ENCODE assay signal across 33 cellular contexts in genomic region chr5:94353605-94354004, GRCh38.
DNase-seq lines count a peak whose midpoint lies in the region; ATAC-seq, FAIRE-seq and TF ChIP-seq lines count a peak whose summit lies in the region.
"Had no signal": no experiment of that assay in that cellular context is flagged by ENCODE, and none has a peak within 500 bp of the region (broad histone marks: within the 10 kb centered on the region; RNA-seq: fewer than 3 reads in every experiment).

No MANE protein-coding gene starts in this region.

- no peak for DNase-seq in H1 (ENCODE audit: low read depth in 1 of 2, low spot score in 2 of 2)
- no peak for DNase-seq in mesendoderm
- DNase-seq in Peyer's patch: no peak
- DNase-seq in T-cell: no peak
- DNase-seq: 8988T; ACHN; AML-193; BE2C; C1 segment of cervical spinal cord; Caco-2; Calu3; CD4-positive, alpha-beta memory T cell; CD4-positive, alpha-beta T cell; CD4-positive, CD25-positive, alpha-beta regulatory T cell; CD8-positive, alpha-beta memory T cell; CD8-positive, alpha-beta T cell; COR-L47; DMS 273 treated with DMSO at 0.1 percent for 48 hours; DMS153; DMS53; DMS79; DMS79 treated with DMSO at 0.1 percent for 48 hours; DND-41; EL had no signal

- no peak for TF ChIP-seq CTCF in H1 (IDR thresholded peaks at IDR 0.05; ENCODE audit: control extremely low read depth in 1 of 3, insufficient read depth in 1 of 3, low read depth in 1 of 3, low read length in 3 of 3)
- TF ChIP-seq CTCF in Peyer's patch (IDR thresholded peaks at IDR 0.05): no peak

- H2BK12ac ChIP-seq in H1 (ENCODE audit: low read depth, low read length): no peak overlapping the region

- H2AFZ ChIP-seq in H1 (ENCODE audit: low read length): no peak overlapping the region

- H3K4me3 ChIP-seq in H1 (ENCODE audit: extremely low read depth in 1 of 4, insufficient read depth in 2 of 4, low read depth in 3 of 4, low read length in 4 of 4) (peak overlapping the region in 1 of 4 experiments; percentile 8; a peak in 1 of 8 replicates), mesendoderm (ENCODE audit: low read length) (no peak overlapping the region), Peyer's patch (no peak overlapping the region)
- H3K4me3 ChIP-seq: A549; BLaER1; BLaER1 treated with 17β-estradiol and CSF1 and Interleukin-3, amounts not matched to agents 10 nM and 100 nM had no signal

- no peak overlapping the region for H3K14ac ChIP-seq in H1 (ENCODE audit: insufficient read length)

- peak overlapping the region; percentile 57 for H4K5ac ChIP-seq in H1 (ENCODE audit: insufficient read length, low read depth, low read length)
- no peak overlapping the region for H4K5ac ChIP-seq in mesendoderm (ENCODE audit: low read length)

- H3K79me1 ChIP-seq in H1 (ENCODE audit: low read depth, low read length) (no peaks in the 10 kb centered on the region), mesendoderm (ENCODE audit: low read length) (no peaks in the 10 kb centered on the region)

- no peak overlapping the region for H3K9ac ChIP-seq in H1 (replicated peaks in 1 of 4; ENCODE audit: extremely low read depth in 1 of 4, low read depth in 3 of 4, low read length in 3 of 4)
- no peak overlapping the region for H3K9ac ChIP-seq in mesendoderm (ENCODE audit: low read length)
- H3K9ac ChIP-seq: BLaER1; BLaER1 treated with 17β-estradiol and CSF1 and Interleukin-3, amounts not matched to agents 10 nM and 100 nM had no signal

- H3K18ac ChIP-seq in H1 (ENCODE audit: extremely low read depth, low read length): no peak overlapping the region
- H3K18ac ChIP-seq in mesendoderm (ENCODE audit: low read length): no peak overlapping the region

- H3K4me1 ChIP-seq in H1 (replicated peaks in 1 of 4; ENCODE audit: control insufficient read depth in 3 of 4, insufficient read depth in 4 of 4, low read length in 3 of 4) (peaks cover 2 to 34% (median 9%) of the 10 kb centered on the region in 4 experiments; a peak in 6 of 7 replicates), mesendoderm (ENCODE audit: control insufficient read depth, low read depth, low read length) (no peaks in the 10 kb centered on the region), Peyer's patch (no peaks in the 10 kb centered on the region)
- H3K4me1 ChIP-seq: A549; BE2C; BLaER1; BLaER1 treated with 17β-estradiol and CSF1 and Interleukin-3, amounts not matched to agents 10 nM and 100 nM; Caco-2 had no signal

- POLR2A ChIA-PET in H1 (lab: Charles Lee; ENCODE audit: partially characterized antibody) (interaction anchor here (0.8 to 10.5 kb wide), 5 partner anchors 9 to 28 kb away, joined by 4 to 93 read pairs (median 9); no protein-coding TSS in a partner anchor), T-cell (lab: Charles Lee) (no interaction called here)

- H2BK20ac ChIP-seq in H1 (ENCODE audit: low read length): no peak overlapping the region

- H3K4me2 ChIP-seq in H1 (ENCODE audit: insufficient read depth in 1 of 2, low read depth in 2 of 2, low read length in 2 of 2): 0 out of 4 replicates have a peak overlapping the region, but pooled peaks of 1 of the 2 experiments have one; percentile 11
- H3K4me2 ChIP-seq in mesendoderm (ENCODE audit: low read length): no peak overlapping the region
- H3K4me2 ChIP-seq: A549; BLaER1; BLaER1 treated with 17β-estradiol and CSF1 and Interleukin-3, amounts not matched to agents 10 nM and 100 nM had no signal

- CTCF ChIA-PET in H1 (lab: Charles Lee; ENCODE audit: partially characterized antibody): interaction anchor here (1.0 kb wide), 1 partner anchor 13 kb away, joined by 3 read pairs; no protein-coding TSS in a partner anchor
- CTCF ChIA-PET in T-cell (lab: Charles Lee): no interaction called here

- no peak overlapping the region for H2BK120ac ChIP-seq in H1 (replicated peaks; ENCODE audit: low read depth, low read length)
- H2BK120ac ChIP-seq in mesendoderm (ENCODE audit: low read depth, low read length): no peak overlapping the region

- H3K79me2 ChIP-seq in H1 (ENCODE audit: control insufficient read depth in 1 of 2, insufficient read depth in 2 of 2, low read length in 2 of 2) (peaks cover 6 to 85% of the 10 kb centered on the region in 2 experiments), mesendoderm (ENCODE audit: control insufficient read depth, insufficient read depth, low read length) (peaks cover 39% of the 10 kb centered on the region)

- H4K91ac ChIP-seq in H1 (replicated peaks; ENCODE audit: insufficient read length, low read length): no peak overlapping the region

- H3K36me3 ChIP-seq in H1 (ENCODE audit: control insufficient read depth in 2 of 4, insufficient read depth in 4 of 4, low read length in 3 of 4): peaks cover 0 to 19% (median 7%) of the 10 kb centered on the region in 4 experiments; a peak in 3 of 8 replicates
- no peaks in the 10 kb centered on the region for H3K36me3 ChIP-seq in mesendoderm (ENCODE audit: control insufficient read depth, insufficient read depth, low read length)
- no peaks in the 10 kb centered on the region for H3K36me3 ChIP-seq in Peyer's patch
- H3K36me3 ChIP-seq: BE2C; BLaER1; BLaER1 treated with 17β-estradiol and CSF1 and Interleukin-3, amounts not matched to agents 10 nM and 100 nM had no signal

- no peak overlapping the region for H3K4me3 Mint-ChIP-seq in T-cell
- H3K4me3 Mint-ChIP-seq: B cell; CD14-positive monocyte; CD4-positive, alpha-beta memory T cell; CD4-positive, alpha-beta T cell; CD4-positive, CD25-positive, alpha-beta regulatory T cell; CD8-positive, alpha-beta memory T cell; CD8-positive, alpha-beta T cell had no signal

- H4K20me1 ChIP-seq in H1 (replicated peaks in 1 of 2; ENCODE audit: control insufficient read depth in 1 of 2, insufficient read depth in 2 of 2, low read length in 2 of 2): no peaks in the 10 kb centered on the region
- H4K20me1 ChIP-seq: BLaER1; BLaER1 treated with 17β-estradiol and CSF1 and Interleukin-3, amounts not matched to agents 10 nM and 100 nM had no signal

- TF ChIP-seq POLR2A in H1 (IDR thresholded peaks at IDR 0.05; ENCODE audit: control extremely low read depth in 1 of 2, low read depth in 2 of 2, low read length in 2 of 2): peak in 1 of 2 experiments; percentile 60; a peak in 2 of 3 replicates
- no peak for TF ChIP-seq POLR2A in Peyer's patch (IDR thresholded peaks at IDR 0.05)

- H3K56ac ChIP-seq in H1 (replicated peaks; ENCODE audit: insufficient read length, low read depth, low read length) (no peak overlapping the region), mesendoderm (ENCODE audit: low read length) (no peak overlapping the region)

- H3K23ac ChIP-seq in H1 (ENCODE audit: insufficient read length) (no peak overlapping the region), mesendoderm (ENCODE audit: low read length) (no peak overlapping the region)

- no peak overlapping the region for H2BK15ac ChIP-seq in H1 (ENCODE audit: low read length)
- peak overlapping the region; percentile 64 for H2BK15ac ChIP-seq in mesendoderm (replicated peaks; ENCODE audit: low read depth)

- no peak overlapping the region for H4K8ac ChIP-seq in H1 (ENCODE audit: extremely low read depth, insufficient read depth, low read length)
- no peak overlapping the region for H4K8ac ChIP-seq in mesendoderm (ENCODE audit: low read depth, low read length)

- no peak overlapping the region for H3K27ac Mint-ChIP-seq in T-cell
- H3K27ac Mint-ChIP-seq: B cell; CD14-positive monocyte; CD4-positive, alpha-beta memory T cell; CD4-positive, alpha-beta T cell; CD4-positive, CD25-positive, alpha-beta regulatory T cell; CD8-positive, alpha-beta memory T cell; CD8-positive, alpha-beta T cell had no signal

- H3K27me3 ChIP-seq in H1 (replicated peaks in 1 of 4; ENCODE audit: control insufficient read depth in 3 of 4, extremely low read depth in 1 of 4, insufficient read depth in 3 of 4, low read length in 3 of 4): no peaks in the 10 kb centered on the region
- no peaks in the 10 kb centered on the region for H3K27me3 ChIP-seq in mesendoderm (ENCODE audit: insufficient read depth, low read length, poor library complexity)
- no peaks in the 10 kb centered on the region for H3K27me3 ChIP-seq in Peyer's patch
- H3K27me3 ChIP-seq: BE2C; BLaER1; BLaER1 treated with 17β-estradiol and CSF1 and Interleukin-3, amounts not matched to agents 10 nM and 100 nM had no signal

- no peak for TF ChIP-seq EP300 in H1 (IDR thresholded peaks at IDR 0.05; ENCODE audit: borderline replicate concordance in 1 of 2, low read depth in 2 of 2, low read length in 2 of 2)

- H2AK5ac ChIP-seq in H1 (ENCODE audit: low read depth, low read length) (no peak overlapping the region), mesendoderm (ENCODE audit: low read length) (no peak overlapping the region)

- no peak overlapping the region for H3K4ac ChIP-seq in H1 (replicated peaks; ENCODE audit: insufficient read length, low read depth, low read length)
- H3K4ac ChIP-seq in mesendoderm (ENCODE audit: low read depth, low read length): no peak overlapping the region

- no peak for ATAC-seq in T-cell (replicated peaks in 1 of 4)
- ATAC-seq: A549; CD8-positive, alpha-beta T cell had no signal

- H3K9me3 ChIP-seq in H1 (ENCODE audit: insufficient read depth in 2 of 2, low read depth in 1 of 2, low read length in 1 of 2): no peaks in the 10 kb centered on the region
- no peaks in the 10 kb centered on the region for H3K9me3 ChIP-seq in Peyer's patch
- H3K9me3 ChIP-seq: A549, BE2C, BLaER1, Caco-2 had no signal

- 86% methylated on average over 4 of the region's 4 CpGs; no CpG with 5 or more reads in 1 of the 2 experiments for WGBS in H1 (ENCODE audit: extremely low coverage in 1 of 2, insufficient coverage in 1 of 2, insufficient read length in 1 of 2, insufficient replicate concordance in 2 of 2, low coverage in 1 of 2, low lambda C conversion rate in 2 of 2, missing lambda C conversion rate in 1 of 2), 2 experiments
- no CpG with 5 or more reads among the region's 4 CpGs for WGBS in mesendoderm (ENCODE audit: extremely low coverage, insufficient coverage, low lambda C conversion rate)

- TF ChIP-seq RAD21 in H1 (IDR thresholded peaks at IDR 0.05 in 1 of 2, conservative IDR thresholded peaks at IDR 0.05 in 1 of 2; ENCODE audit: low read depth in 2 of 2, low read length in 2 of 2): no peak

- no peaks in the 10 kb centered on the region for H3K27me3 Mint-ChIP-seq in T-cell
- H3K27me3 Mint-ChIP-seq: B cell; CD4-positive, alpha-beta memory T cell; CD4-positive, alpha-beta T cell; CD4-positive, CD25-positive, alpha-beta regulatory T cell; CD8-positive, alpha-beta memory T cell had no signal

- H3K9me3 Mint-ChIP-seq in T-cell: peaks cover 3 to 14% (median 13%) of the 10 kb centered on the region in 3 donors

- H3K27ac ChIP-seq in H1 (ENCODE audit: low read depth, low read length): no peak overlapping the region
- no peak overlapping the region for H3K27ac ChIP-seq in mesendoderm (ENCODE audit: low read depth, low read length)
- H3K27ac ChIP-seq in Peyer's patch: no peak overlapping the region
- H3K27ac ChIP-seq: 22Rv1; A549; BLaER1; BLaER1 treated with 17β-estradiol and CSF1 and Interleukin-3, amounts not matched to agents 10 nM and 100 nM; C4-2B had no signal

- H3K4me1 Mint-ChIP-seq in T-cell: no peaks in the 10 kb centered on the region
- H3K4me1 Mint-ChIP-seq: B cell; CD4-positive, alpha-beta memory T cell; CD4-positive, CD25-positive, alpha-beta regulatory T cell had no signal

- no peaks in the 10 kb centered on the region for H3K23me2 ChIP-seq in H1 (ENCODE audit: low read depth, low read length)

- H2BK5ac ChIP-seq in H1 (ENCODE audit: low read depth, low read length): no peak overlapping the region
- H2BK5ac ChIP-seq in mesendoderm (ENCODE audit: low read length): no peak overlapping the region

- FAIRE-seq in H1 (lab: Jason Lieb, UNC): no peak
- FAIRE-seq: A204.1, A549, D721Med had no signal

- H3K36me3 Mint-ChIP-seq in T-cell: no peaks in the 10 kb centered on the region
- H3K36me3 Mint-ChIP-seq: CD14-positive monocyte; CD4-positive, CD25-positive, alpha-beta regulatory T cell; CD8-positive, alpha-beta T cell had no signal
